ENCODE assay signal across 12 cellular contexts in the genomic region with DNA sequence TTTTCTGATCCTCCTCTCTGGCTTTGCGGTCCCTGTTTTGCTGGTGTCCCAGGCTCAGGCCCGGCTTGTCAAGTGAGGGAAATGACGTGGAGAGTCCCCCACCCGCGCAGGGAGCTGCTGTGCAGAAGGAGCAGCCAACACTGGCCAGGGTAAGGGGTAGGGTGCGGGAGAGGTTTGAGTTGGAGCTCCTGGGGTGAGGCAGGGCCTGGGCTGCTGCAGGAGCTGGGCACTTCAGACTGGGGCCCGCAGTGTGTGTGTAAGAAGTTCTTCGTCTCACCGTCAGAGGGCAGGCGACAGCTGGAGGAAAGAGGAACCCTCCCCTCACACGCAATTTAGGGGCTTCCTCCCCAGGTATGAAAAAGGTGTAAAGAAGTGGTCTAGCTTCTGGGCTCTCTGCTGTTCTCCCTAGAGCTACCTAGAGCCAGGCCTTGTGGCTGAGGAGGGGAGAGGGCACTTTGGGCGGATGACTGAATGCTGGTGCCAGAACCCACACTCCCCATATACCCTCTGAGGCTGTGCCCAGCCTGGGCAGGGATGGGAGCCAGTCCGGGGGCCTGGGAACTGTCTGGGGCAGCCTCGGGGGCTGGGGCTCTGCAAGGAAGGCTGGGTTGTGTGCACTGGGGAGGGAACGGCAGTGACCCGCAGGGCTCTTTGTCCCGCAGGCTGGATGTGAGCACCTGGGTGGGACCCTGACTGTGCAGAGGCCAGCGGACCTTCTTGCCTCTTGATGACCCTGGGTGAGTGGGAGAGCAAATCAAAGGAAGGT. TPM values are rescaled to one million over a fixed set of nuclear protein-coding genes. Genes with fewer than 3 reads are reported as not detected.
DNase-seq lines count a peak whose midpoint lies in the region; ATAC-seq and TF ChIP-seq lines count a peak whose summit lies in the region.
"Had no signal": no experiment of that assay in that cellular context is flagged by ENCODE, and none has a peak within 500 bp of the region (broad histone marks: within the 10 kb centered on the region; RNA-seq: fewer than 3 reads in every experiment).

No MANE protein-coding gene starts in this region.

- H3K27ac Mint-ChIP-seq in activated naive CD8-positive, alpha-beta T cell treated with anti-CD3 and anti-CD28 coated beads, Interleukin-2, amount 50 U/mL, for 24 hours, result no peak overlapping the region
- H3K27ac Mint-ChIP-seq: activated B cell treated with CpG ODN at 0.5 μM for 24 hours; CD4-positive, CD25-positive, alpha-beta regulatory T cell; mesothelial cell of epicardium had no signal

- no peaks in the 10 kb centered on the region for H3K36me3 Mint-ChIP-seq in activated naive CD8-positive, alpha-beta T cell treated with anti-CD3 and anti-CD28 coated beads, Interleukin-2, amount 50 U/mL, for 24 hours (ENCODE audit: low read depth)
- H3K36me3 Mint-ChIP-seq: CD4-positive, CD25-positive, alpha-beta regulatory T cell; mesothelial cell of epicardium had no signal

- H3K9me3 Mint-ChIP-seq in activated naive CD8-positive, alpha-beta T cell treated with anti-CD3 and anti-CD28 coated beads, Interleukin-2, amount 50 U/mL, for 24 hours, result no peaks in the 10 kb centered on the region
- H3K9me3 Mint-ChIP-seq: activated B cell treated with CpG ODN at 0.5 μM for 24 hours, mesothelial cell of epicardium had no signal

- peak; percentile 20 for TF ChIP-seq CTCF in AG10803 (conservative IDR thresholded peaks at IDR 0.05; ENCODE audit: low read length)

- ATAC-seq in HG03159 (IDR thresholded peaks at IDR 0.05; ENCODE audit: unreplicated experiment) (peak; percentile 52), HG03108 (IDR thresholded peaks at IDR 0.05; ENCODE audit: unreplicated experiment) (no peak)
- ATAC-seq in activated naive CD8-positive, alpha-beta T cell treated with anti-CD3 and anti-CD28 coated beads, Interleukin-2, amount 50 U/mL, for 24 hours, result no peak

- no peak overlapping the region for H3K4me3 Mint-ChIP-seq in activated naive CD8-positive, alpha-beta T cell treated with anti-CD3 and anti-CD28 coated beads, Interleukin-2, amount 50 U/mL, for 24 hours
- H3K4me3 Mint-ChIP-seq: activated B cell treated with CpG ODN at 0.5 μM for 24 hours; CD4-positive, CD25-positive, alpha-beta regulatory T cell; mesothelial cell of epicardium had no signal

- no peak for DNase-seq in AG10803 (ENCODE audit: low read depth)
- DNase-seq in dermis blood vessel endothelial cell, result peak; percentile 18
- DNase-seq in lung microvascular endothelial cell (ENCODE audit: low read depth in 2 of 2), result peak; percentile 16 to 27
- no peak for DNase-seq in DMS79 treated with DMSO at 0.1 percent for 48 hours (lab: John Stamatoyannopoulos, UW)
- DNase-seq in activated CD8-positive, alpha-beta memory T cell treated with anti-CD3 and anti-CD28 coated beads, Interleukin-2, amount 50 U/mL, for 48 hours, result no peak
- DNase-seq in activated naive CD8-positive, alpha-beta T cell treated with anti-CD3 and anti-CD28 coated beads, Interleukin-2, amount 50 U/mL, for 24 hours, result no peak
- DNase-seq: activated B cell treated with CpG ODN at 0.5 μM for 24 hours; CD4-positive, CD25-positive, alpha-beta regulatory T cell; NCI-H2171 treated with DMSO at 0.1 percent for 48 hours had no signal

- no peaks in the 10 kb centered on the region for H3K4me1 Mint-ChIP-seq in activated naive CD8-positive, alpha-beta T cell treated with anti-CD3 and anti-CD28 coated beads, Interleukin-2, amount 50 U/mL, for 24 hours
- H3K4me1 Mint-ChIP-seq: activated B cell treated with CpG ODN at 0.5 μM for 24 hours; CD4-positive, CD25-positive, alpha-beta regulatory T cell; mesothelial cell of epicardium had no signal

- H3K4me3 ChIP-seq in AG10803 (ENCODE audit: low read length), result no peak overlapping the region

- H3K27me3 Mint-ChIP-seq in activated naive CD8-positive, alpha-beta T cell treated with anti-CD3 and anti-CD28 coated beads, Interleukin-2, amount 50 U/mL, for 24 hours, result peaks cover 4% of the 10 kb centered on the region
- H3K27me3 Mint-ChIP-seq: activated B cell treated with CpG ODN at 0.5 μM for 24 hours; CD4-positive, CD25-positive, alpha-beta regulatory T cell had no signal

RNA-seq across cellular contexts. Expression of gene CELF4, which starts 11.8 kb away (rescaled TPM):
- total RNA-seq in dermis blood vessel endothelial cell (not detected in 2 replicates), lung microvascular endothelial cell (not detected in 2 replicates)
- total RNA-seq: activated B cell treated with CpG ODN at 0.5 μM for 24 hours; CD4-positive, CD25-positive, alpha-beta regulatory T cell had no signal

Comparison
In these comparisons a context has a peak if more than half of its experiments do, and no peak if none do; other contexts are left out.
1. DNase-seq: peak in dermis blood vessel endothelial cell (single experiment) and lung microvascular endothelial cell (2 of 2); none in AG10803 (single experiment), DMS79 treated with DMSO at 0.1 percent for 48 hours (single experiment), activated CD8-positive, alpha-beta memory T cell treated with anti-CD3 and anti-CD28 coated beads, Interleukin-2, amount 50 U/mL, for 48 hours (single experiment) and activated naive CD8-positive, alpha-beta T cell treated with anti-CD3 and anti-CD28 coated beads, Interleukin-2, amount 50 U/mL, for 24 hours (single experiment).